In genomic region chr4:40254961-40255721, GRCh38 we compare ENCODE assay signal across 9 cellular contexts. TPM values are rescaled to one million over a fixed set of nuclear protein-coding genes. Genes with fewer than 3 reads are reported as not detected.
DNase-seq lines count a peak whose midpoint lies in the region; ATAC-seq and TF ChIP-seq lines count a peak whose summit lies in the region.
"Had no signal": no experiment of that assay in that cellular context is flagged by ENCODE, and none has a peak within 500 bp of the region (broad histone marks: within the 10 kb centered on the region; RNA-seq: fewer than 3 reads in every experiment).

No MANE protein-coding gene starts in this region.

- no peaks in the 10 kb centered on the region for H4K20me1 ChIP-seq in BLaER1

- H3K9ac ChIP-seq in BLaER1 = no peak overlapping the region

- H3K4me3 ChIP-seq in BLaER1 (no peak overlapping the region), esophagus squamous epithelium (no peak overlapping the region)

- intact Hi-C loops in esophagus squamous epithelium (cut with DNase I) = no loop called here

- H3K4me1 Mint-ChIP-seq in IgD-negative memory B cell = peaks cover 13 to 20% (median 14%) of the 10 kb centered on the region in 3 donors
- H3K4me1 Mint-ChIP-seq in activated naive CD8-positive, alpha-beta T cell treated with anti-CD3 and anti-CD28 coated beads, Interleukin-2, amount 50 U/mL, for 24 hours = peaks cover 79% of the 10 kb centered on the region
- peaks cover 15% of the 10 kb centered on the region for H3K4me1 Mint-ChIP-seq in memory B cell

- no peaks in the 10 kb centered on the region for H3K27me3 ChIP-seq in BLaER1
- H3K27me3 ChIP-seq in esophagus squamous epithelium = no peaks in the 10 kb centered on the region

- H3K27me3 Mint-ChIP-seq in IgD-negative memory B cell (no peaks in the 10 kb centered on the region), memory B cell (no peaks in the 10 kb centered on the region)
- no peaks in the 10 kb centered on the region for H3K27me3 Mint-ChIP-seq in activated naive CD8-positive, alpha-beta T cell treated with anti-CD3 and anti-CD28 coated beads, Interleukin-2, amount 50 U/mL, for 24 hours

- peaks cover 34% of the 10 kb centered on the region for H3K4me1 ChIP-seq in BLaER1
- H3K4me1 ChIP-seq in esophagus squamous epithelium = peaks cover 0 to 29% (median 13%) of the 10 kb centered on the region in 3 donors

- peak; percentile 66 for ATAC-seq in activated naive CD8-positive, alpha-beta T cell treated with anti-CD3 and anti-CD28 coated beads, Interleukin-2, amount 50 U/mL, for 24 hours
- ATAC-seq in memory B cell (ENCODE audit: low read depth) (no peak), HG03039 (IDR thresholded peaks at IDR 0.05; ENCODE audit: unreplicated experiment) (no peak), GM18520 (IDR thresholded peaks at IDR 0.05; ENCODE audit: unreplicated experiment) (no peak), GM21526 (IDR thresholded peaks at IDR 0.05; ENCODE audit: low FRiP score, unreplicated experiment) (no peak)

- H3K36me3 Mint-ChIP-seq in IgD-negative memory B cell (peaks cover 3% of the 10 kb centered on the region), memory B cell (no peaks in the 10 kb centered on the region)
- peaks cover 2% of the 10 kb centered on the region for H3K36me3 Mint-ChIP-seq in activated naive CD8-positive, alpha-beta T cell treated with anti-CD3 and anti-CD28 coated beads, Interleukin-2, amount 50 U/mL, for 24 hours (ENCODE audit: low read depth)

- no peak for DNase-seq in activated naive CD8-positive, alpha-beta T cell treated with anti-CD3 and anti-CD28 coated beads, Interleukin-2, amount 50 U/mL, for 24 hours
- DNase-seq in memory B cell (ENCODE audit: low spot score in 2 of 2) = no peak
- DNase-seq in esophagus squamous epithelium (lab: John Stamatoyannopoulos, UW) = no peak
- DNase-seq: posterior cingulate gyrus had no signal

- no peak for TF ChIP-seq CTCF in esophagus squamous epithelium (IDR thresholded peaks at IDR 0.05)

- no peak for TF ChIP-seq POLR2A in esophagus squamous epithelium (IDR thresholded peaks at IDR 0.05)

- H3K9me3 ChIP-seq in BLaER1 (no peaks in the 10 kb centered on the region), esophagus squamous epithelium (no peaks in the 10 kb centered on the region)

- H3K27ac Mint-ChIP-seq in IgD-negative memory B cell (peak overlapping the region in 2 of 3 donors; percentile 43 to 65), memory B cell (peak overlapping the region; percentile 18)
- H3K27ac Mint-ChIP-seq in activated naive CD8-positive, alpha-beta T cell treated with anti-CD3 and anti-CD28 coated beads, Interleukin-2, amount 50 U/mL, for 24 hours = peak overlapping the region; percentile 86

- H3K9me3 Mint-ChIP-seq in IgD-negative memory B cell = peaks cover 0 to 3% (median 2%) of the 10 kb centered on the region in 3 donors
- no peaks in the 10 kb centered on the region for H3K9me3 Mint-ChIP-seq in activated naive CD8-positive, alpha-beta T cell treated with anti-CD3 and anti-CD28 coated beads, Interleukin-2, amount 50 U/mL, for 24 hours
- no peaks in the 10 kb centered on the region for H3K9me3 Mint-ChIP-seq in memory B cell

- H3K27ac ChIP-seq in BLaER1 (peak overlapping the region; percentile 36; the same call in 1 of the 2 replicates), esophagus squamous epithelium (peak overlapping the region in 1 of 4 donors; percentile 44)

- H3K36me3 ChIP-seq in BLaER1 (no peaks in the 10 kb centered on the region), esophagus squamous epithelium (no peaks in the 10 kb centered on the region)

- WGBS in esophagus squamous epithelium, 2 donors = 36 to 37% methylated on average over 8 of the region's 8 CpGs

- no peak overlapping the region for H3K4me2 ChIP-seq in BLaER1

- H3K4me3 Mint-ChIP-seq in IgD-negative memory B cell (no peak overlapping the region), memory B cell (no peak overlapping the region)
- peak overlapping the region; percentile 52 for H3K4me3 Mint-ChIP-seq in activated naive CD8-positive, alpha-beta T cell treated with anti-CD3 and anti-CD28 coated beads, Interleukin-2, amount 50 U/mL, for 24 hours

RNA-seq across cellular contexts. Expression of gene RHOH, which starts 58.3 kb away (rescaled TPM):
- polyA plus RNA-seq in IgD-negative memory B cell = 255 TPM
- 1 to 10 TPM in 3 of 4 donors, under 1 TPM in 1; 0.79 to 5.0 (median 2.2) TPM for total RNA-seq in esophagus squamous epithelium

Comparison
In these comparisons a context has a peak if more than half of its experiments do, and no peak if none do; other contexts are left out.
1. H3K27ac Mint-ChIP-seq: peak in every context shown above with its lines; median percentile 86 in activated naive CD8-positive, alpha-beta T cell treated with anti-CD3 and anti-CD28 coated beads, Interleukin-2, amount 50 U/mL, for 24 hours; 54 in IgD-negative memory B cell; 18 in memory B cell.